ENCODE assay signal across 8 cellular contexts in the genomic region with DNA sequence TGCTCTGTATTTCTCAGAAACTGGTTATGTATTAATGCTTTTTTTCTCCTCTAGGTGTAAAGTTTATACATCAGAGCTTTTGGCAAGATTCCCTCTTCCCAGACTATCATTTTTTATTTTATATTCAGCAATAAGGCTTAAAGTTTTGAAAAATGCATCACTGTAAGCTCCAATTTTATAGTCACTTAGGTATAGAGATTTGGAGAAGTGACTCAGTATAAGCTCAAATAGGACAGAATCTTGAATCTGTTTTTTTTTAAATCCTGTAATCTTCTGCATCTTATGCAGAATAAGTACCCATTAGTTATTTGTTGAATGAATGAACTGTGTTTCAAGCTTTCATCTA. TPM values are rescaled to one million over a fixed set of nuclear protein-coding genes. Genes with fewer than 3 reads are reported as not detected.
A peak's percentile ranks its signal among the peaks of the same experiment; 100 is the strongest.
DNase-seq lines count a peak whose midpoint lies in the region; ATAC-seq and TF ChIP-seq lines count a peak whose summit lies in the region.

No MANE protein-coding gene starts in this region.

- H3K27ac Mint-ChIP-seq in activated CD4-positive, alpha-beta T cell treated with anti-CD3 and anti-CD28 coated beads, Interleukin-2, amount 10 ng/mL, durations not matched to agents 7 days and 5 days, result peak overlapping the region; percentile 83
- H3K27ac Mint-ChIP-seq in activated naive CD4-positive, alpha-beta T cell treated with anti-CD3 and anti-CD28 coated beads, Interleukin-2, amount 50 U/mL, for 72 hours, result peak overlapping the region; percentile 65 to 97
- H3K27ac Mint-ChIP-seq in immature natural killer cell, result peak overlapping the region; percentile 77 to 95 (median 92)

- H3K4me1 Mint-ChIP-seq in activated CD4-positive, alpha-beta T cell treated with anti-CD3 and anti-CD28 coated beads, Interleukin-2, amount 10 ng/mL, durations not matched to agents 7 days and 5 days, result peaks cover 53% of the 10 kb centered on the region
- H3K4me1 Mint-ChIP-seq in immature natural killer cell, result peaks cover 59 to 66% of the 10 kb centered on the region in 2 donors

- H3K36me3 ChIP-seq in suprapubic skin, result no peaks in the 10 kb centered on the region

- H3K4me1 ChIP-seq in suprapubic skin, result peaks cover 66% of the 10 kb centered on the region

- CTCF ChIA-PET in activated CD4-positive, alpha-beta T cell treated with anti-CD3 and anti-CD28 coated beads, Interleukin-2, amount 10 ng/mL, durations not matched to agents 7 days and 5 days (lab: Charles Lee), result interaction anchor here (0.7 to 3.7 kb wide), 12 partner anchors 10 to 483 kb away, joined by 3 to 50 read pairs (median 4); a partner anchor contains a TSS

- POLR2A ChIA-PET in activated CD4-positive, alpha-beta T cell treated with anti-CD3 and anti-CD28 coated beads, Interleukin-2, amount 10 ng/mL, durations not matched to agents 7 days and 5 days (lab: Charles Lee), result interaction anchor here (0.5 to 3.1 kb wide), 2 partner anchors 127 to 194 kb away, joined by 3 to 13 read pairs; a partner anchor contains a TSS

- H3K36me3 Mint-ChIP-seq in activated CD4-positive, alpha-beta T cell treated with anti-CD3 and anti-CD28 coated beads, Interleukin-2, amount 10 ng/mL, durations not matched to agents 7 days and 5 days (ENCODE audit: low read depth), result peaks cover 19% of the 10 kb centered on the region
- H3K36me3 Mint-ChIP-seq in activated naive CD4-positive, alpha-beta T cell treated with anti-CD3 and anti-CD28 coated beads, Interleukin-2, amount 50 U/mL, for 72 hours, result peaks cover 0 to 6% of the 10 kb centered on the region in 2 donors
- peaks cover 0 to 5% (median 0%) of the 10 kb centered on the region in 3 donors for H3K36me3 Mint-ChIP-seq in immature natural killer cell

- no peaks in the 10 kb centered on the region for H3K9me3 ChIP-seq in suprapubic skin

- no peaks in the 10 kb centered on the region for H3K9me3 Mint-ChIP-seq in activated CD4-positive, alpha-beta T cell treated with anti-CD3 and anti-CD28 coated beads, Interleukin-2, amount 10 ng/mL, durations not matched to agents 7 days and 5 days
- no peaks in the 10 kb centered on the region for H3K9me3 Mint-ChIP-seq in activated naive CD4-positive, alpha-beta T cell treated with anti-CD3 and anti-CD28 coated beads, Interleukin-2, amount 50 U/mL, for 72 hours
- no peaks in the 10 kb centered on the region for H3K9me3 Mint-ChIP-seq in immature natural killer cell

- TF ChIP-seq POLR2A in suprapubic skin (IDR thresholded peaks at IDR 0.05), result no peak

- peak overlapping the region; percentile 95 for H3K4me3 ChIP-seq in suprapubic skin

- no peaks in the 10 kb centered on the region for H3K27me3 ChIP-seq in suprapubic skin

- no peak for DNase-seq in activated CD4-positive, alpha-beta T cell treated with anti-CD3 and anti-CD28 coated beads, Interleukin-2, amount 10 ng/mL, durations not matched to agents 7 days and 5 days
- DNase-seq in activated CD4-positive, alpha-beta T cell treated with anti-CD3 and anti-CD28 coated beads, Interleukin-2, amount 50 U/mL, for 4 hours, result no peak
- no peak for DNase-seq in activated naive CD4-positive, alpha-beta T cell treated with anti-CD3 and anti-CD28 coated beads, Interleukin-2, amount 50 U/mL, for 72 hours (ENCODE audit: low spot score in 2 of 2)
- DNase-seq in immature natural killer cell (no peak), suprapubic skin (ENCODE audit: low spot score in 2 of 2) (no peak), Kasumi-1 (lab: John Stamatoyannopoulos, UW) (no peak)
- DNase-seq in activated effector memory CD4-positive, alpha-beta T cell treated with anti-CD3 and anti-CD28 coated beads, Interleukin-2, amount 50 U/mL, for 16 hours, result no peak

- TF ChIP-seq CTCF in suprapubic skin (IDR thresholded peaks at IDR 0.05), result no peak

- H3K27me3 Mint-ChIP-seq in activated CD4-positive, alpha-beta T cell treated with anti-CD3 and anti-CD28 coated beads, Interleukin-2, amount 10 ng/mL, durations not matched to agents 7 days and 5 days, result no peaks in the 10 kb centered on the region
- H3K27me3 Mint-ChIP-seq in immature natural killer cell (ENCODE audit: low read depth in 3 of 3), result peaks cover 0 to 10% (median 4%) of the 10 kb centered on the region in 3 donors

- ATAC-seq in activated naive CD4-positive, alpha-beta T cell treated with anti-CD3 and anti-CD28 coated beads, Interleukin-2, amount 50 U/mL, for 72 hours, result no peak
- no peak for ATAC-seq in GM21390 (IDR thresholded peaks at IDR 0.05; ENCODE audit: unreplicated experiment)

- peak overlapping the region; percentile 87 for H3K4me3 Mint-ChIP-seq in activated CD4-positive, alpha-beta T cell treated with anti-CD3 and anti-CD28 coated beads, Interleukin-2, amount 10 ng/mL, durations not matched to agents 7 days and 5 days
- peak overlapping the region; percentile 91 to 98 (median 93) for H3K4me3 Mint-ChIP-seq in immature natural killer cell

- TF ChIP-seq EP300 in suprapubic skin (IDR thresholded peaks at IDR 0.05), result no peak

- H3K27ac ChIP-seq in suprapubic skin, result peak overlapping the region; percentile 99

RNA-seq across cellular contexts. Expression of a gene that starts 1.0 kb away (rescaled TPM):
- total RNA-seq in activated CD4-positive, alpha-beta T cell treated with anti-CD3 and anti-CD28 coated beads, Interleukin-2, amount 10 ng/mL, durations not matched to agents 7 days and 5 days, result 10 to 100 TPM; 43.2 to 53.1 TPM
- total RNA-seq in activated naive CD4-positive, alpha-beta T cell treated with anti-CD3 and anti-CD28 coated beads, Interleukin-2, amount 50 U/mL, for 72 hours, result 10 to 100 TPM; 50.8 to 58.8 TPM
- 10 to 100 TPM; 10.2 to 48.1 (median 16.1) TPM for polyA plus RNA-seq in immature natural killer cell
- total RNA-seq in suprapubic skin, result 10 to 100 TPM; 11.1 to 28.4 (median 22.1) TPM

RNA-seq across cellular contexts. Expression of a gene that starts 42.4 kb away (rescaled TPM):
- not detected for total RNA-seq in activated CD4-positive, alpha-beta T cell treated with anti-CD3 and anti-CD28 coated beads, Interleukin-2, amount 10 ng/mL, durations not matched to agents 7 days and 5 days
- total RNA-seq in activated naive CD4-positive, alpha-beta T cell treated with anti-CD3 and anti-CD28 coated beads, Interleukin-2, amount 50 U/mL, for 72 hours, result not detected
- 1 to 10 TPM in 1 of 3 donors, under 1 TPM in 2; 0.72 to 2.1 (median 0.76) TPM for polyA plus RNA-seq in immature natural killer cell
- 1 to 10 TPM in 3 of 4 donors, under 1 TPM in 1; 0.76 to 3.0 (median 1.9) TPM for total RNA-seq in suprapubic skin
